9 cellular contexts compared by ENCODE assay signal in the genomic region with DNA sequence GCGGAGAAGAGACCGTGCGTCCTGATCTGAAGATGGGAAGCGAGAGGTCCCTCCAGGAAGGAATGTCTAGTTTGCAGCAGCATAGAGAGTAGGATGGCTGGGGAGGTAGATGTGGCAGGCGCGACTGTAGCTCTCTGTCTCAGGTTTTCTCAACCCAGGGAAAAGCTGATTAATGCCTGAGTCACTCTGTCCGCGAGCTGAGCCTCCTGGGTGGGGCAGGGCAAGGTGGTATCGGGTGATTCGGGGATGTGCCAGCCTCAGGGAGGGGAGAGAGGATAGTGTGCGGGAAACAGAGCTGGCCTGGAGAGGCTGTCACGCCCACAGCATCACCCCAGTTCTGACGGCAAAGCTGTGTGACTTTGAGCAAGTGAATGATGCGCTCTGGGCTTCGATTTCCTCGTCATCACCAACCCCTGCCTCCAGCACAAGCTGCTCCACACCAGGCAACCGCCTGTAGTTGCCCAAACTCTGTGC. TPM values are rescaled to one million over a fixed set of nuclear protein-coding genes. Genes with fewer than 3 reads are reported as not detected.
DNase-seq lines count a peak whose midpoint lies in the region; ATAC-seq and TF ChIP-seq lines count a peak whose summit lies in the region.
"Had no signal": no experiment of that assay in that cellular context is flagged by ENCODE, and none has a peak within 500 bp of the region (broad histone marks: within the 10 kb centered on the region; RNA-seq: fewer than 3 reads in every experiment).

No MANE protein-coding gene starts in this region.

- H3K27ac ChIP-seq in C4-2B: 0 out of 2 replicates have a peak overlapping the region, but pooled peaks have one; percentile 6
- H3K27ac ChIP-seq: right lobe of liver had no signal

- intact Hi-C loops in CD14-positive monocyte (cut with micrococcal nuclease): no loop called here

- peaks cover 15% of the 10 kb centered on the region for H3K27me3 Mint-ChIP-seq in activated T-cell treated with anti-CD3 and anti-CD28 coated beads, Interleukin-2, amount 50 U/mL, for 72 hours (ENCODE audit: low read depth)
- H3K27me3 Mint-ChIP-seq in mesothelial cell of epicardium (ENCODE audit: low read depth) (no peaks in the 10 kb centered on the region), CD14-positive monocyte (ENCODE audit: low read depth in 3 of 3) (peaks cover 13 to 36% (median 14%) of the 10 kb centered on the region in 3 donors)

- peak; percentile 60 to 75 for ATAC-seq in activated T-cell treated with anti-CD3 and anti-CD28 coated beads, Interleukin-2, amount 50 U/mL, for 72 hours (replicated peaks in 1 of 2)
- no peak for ATAC-seq in GM21786 (IDR thresholded peaks at IDR 0.05; ENCODE audit: unreplicated experiment)

- peaks cover 4 to 8% of the 10 kb centered on the region in 2 donors for H3K9me3 Mint-ChIP-seq in activated T-cell treated with anti-CD3 and anti-CD28 coated beads, Interleukin-2, amount 50 U/mL, for 72 hours
- H3K9me3 Mint-ChIP-seq in mesothelial cell of epicardium: peaks cover 9% of the 10 kb centered on the region
- H3K9me3 Mint-ChIP-seq in CD14-positive monocyte: peaks cover 7 to 15% (median 13%) of the 10 kb centered on the region in 7 donors

- TF ChIP-seq CTCF in C4-2B (conservative IDR thresholded peaks at IDR 0.05) (no peak), mesothelial cell of epicardium (IDR thresholded peaks at IDR 0.05; ENCODE audit: unreplicated experiment) (no peak), CD14-positive monocyte (IDR thresholded peaks at IDR 0.05) (no peak)

- H3K36me3 Mint-ChIP-seq in activated T-cell treated with anti-CD3 and anti-CD28 coated beads, Interleukin-2, amount 50 U/mL, for 72 hours (ENCODE audit: insufficient read depth in 2 of 2): peaks cover 5% of the 10 kb centered on the region in 2 donors
- no peaks in the 10 kb centered on the region for H3K36me3 Mint-ChIP-seq in mesothelial cell of epicardium
- H3K36me3 Mint-ChIP-seq in CD14-positive monocyte: no peaks in the 10 kb centered on the region

- H3K4me3 Mint-ChIP-seq in activated T-cell treated with anti-CD3 and anti-CD28 coated beads, Interleukin-2, amount 50 U/mL, for 72 hours: no peak overlapping the region
- H3K4me3 Mint-ChIP-seq in mesothelial cell of epicardium: no peak overlapping the region
- H3K4me3 Mint-ChIP-seq in CD14-positive monocyte: peak overlapping the region in 1 of 2 donors; percentile 22

- no peak overlapping the region for H3K27ac Mint-ChIP-seq in activated T-cell treated with anti-CD3 and anti-CD28 coated beads, Interleukin-2, amount 50 U/mL, for 72 hours
- H3K27ac Mint-ChIP-seq in mesothelial cell of epicardium (peak overlapping the region; percentile 54), CD14-positive monocyte (peak overlapping the region in 1 of 7 donors; percentile 83)

- peak; percentile 87 for DNase-seq in H4 (ENCODE audit: low spot score)
- DNase-seq in activated T-cell treated with anti-CD3 and anti-CD28 coated beads, Interleukin-2, amount 50 U/mL, for 72 hours: peak; percentile 46 to 51
- DNase-seq in mesothelial cell of epicardium (ENCODE audit: low spot score in 2 of 2, unreplicated experiment in 2 of 2): no peak
- DNase-seq in activated CD4-positive, alpha-beta T cell treated with anti-CD3 and anti-CD28 coated beads, Interleukin-2, amount 50 U/mL, for 4 hours: no peak
- no peak for DNase-seq in CD14-positive monocyte (ENCODE audit: low spot score)
- DNase-seq in activated gamma-delta T cell treated with Interleukin-2 at 50 U/mL for 16 hours: no peak

- H3K4me1 Mint-ChIP-seq in activated T-cell treated with anti-CD3 and anti-CD28 coated beads, Interleukin-2, amount 50 U/mL, for 72 hours (ENCODE audit: low read depth): peaks cover 9% of the 10 kb centered on the region
- H3K4me1 Mint-ChIP-seq in mesothelial cell of epicardium: peaks cover 18% of the 10 kb centered on the region
- peaks cover 8% of the 10 kb centered on the region for H3K4me1 Mint-ChIP-seq in CD14-positive monocyte

RNA-seq across cellular contexts. Expression of a gene that starts 28.4 kb away (rescaled TPM):
- total RNA-seq in H4 (2014; rRNA removed; shearing (Covaris generic)): not detected in 2 replicates
- not detected for total RNA-seq in activated T-cell treated with anti-CD3 and anti-CD28 coated beads, Interleukin-2, amount 50 U/mL, for 72 hours
- total RNA-seq in mesothelial cell of epicardium: not detected in 3 replicates
- not detected for polyA plus RNA-seq in CD14-positive monocyte

RNA-seq across cellular contexts. Expression of a gene that starts 46.8 kb away (rescaled TPM):
- total RNA-seq in H4 (2014; rRNA removed; shearing (Covaris generic)): 5.8 and 6.0 TPM in 2 replicates
- total RNA-seq in activated T-cell treated with anti-CD3 and anti-CD28 coated beads, Interleukin-2, amount 50 U/mL, for 72 hours: not detected
- 0.05 TPM in 1 of 3 replicates, not detected in the others for total RNA-seq in mesothelial cell of epicardium
- not detected for polyA plus RNA-seq in CD14-positive monocyte

Comparison
In these comparisons a context has a peak if more than half of its experiments do, and no peak if none do; other contexts are left out.
1. DNase-seq: peak in H4 (single experiment) and activated T-cell treated with anti-CD3 and anti-CD28 coated beads, Interleukin-2, amount 50 U/mL, for 72 hours (2 of 2); none in mesothelial cell of epicardium (0 of 2), activated CD4-positive, alpha-beta T cell treated with anti-CD3 and anti-CD28 coated beads, Interleukin-2, amount 50 U/mL, for 4 hours (0 of 2), CD14-positive monocyte (single experiment) and activated gamma-delta T cell treated with Interleukin-2 at 50 U/mL for 16 hours (single experiment).